In the genomic region with DNA sequence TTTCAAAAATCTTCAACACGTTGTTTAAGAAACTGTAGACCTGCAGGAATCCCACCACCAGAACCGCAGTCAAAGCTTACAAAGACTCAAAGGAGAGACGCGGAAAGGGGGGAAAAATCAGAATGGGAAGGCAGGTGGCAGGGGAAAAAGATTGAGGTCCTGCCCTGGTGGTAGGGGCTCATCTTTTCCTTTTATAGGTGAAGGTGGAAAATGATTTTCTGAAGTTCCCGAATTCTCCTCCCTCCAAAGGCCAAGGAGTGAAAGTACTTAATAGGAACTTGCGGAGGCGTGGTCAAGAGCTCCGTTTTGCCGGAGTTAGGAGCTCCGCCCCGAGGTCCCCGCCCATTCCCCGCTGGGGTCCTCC, we compare ENCODE assay signal across 8 cellular contexts. TPM values are rescaled to one million over a fixed set of nuclear protein-coding genes. Genes with fewer than 3 reads are reported as not detected.
A peak's percentile ranks its signal among the peaks of the same experiment; 100 is the strongest.
DNase-seq lines count a peak whose midpoint lies in the region; ATAC-seq and TF ChIP-seq lines count a peak whose summit lies in the region.

No MANE protein-coding gene starts in this region.

- TF ChIP-seq CTCF in 22Rv1 (IDR thresholded peaks at IDR 0.05) (no peak), Peyer's patch (IDR thresholded peaks at IDR 0.05) (peak in 1 of 6 experiments; percentile 12), astrocyte of the spinal cord (IDR thresholded peaks at IDR 0.05; ENCODE audit: low read depth, low read length) (no peak)

- H3K4me3 ChIP-seq in GM23248 = peak overlapping the region; percentile 87
- H3K4me3 ChIP-seq in Peyer's patch = peak overlapping the region; percentile 65 to 81 (median 76)
- peak overlapping the region; percentile 80 for H3K4me3 ChIP-seq in astrocyte of the spinal cord (ENCODE audit: low read depth, low read length)
- H3K4me3 ChIP-seq in iPS DF 6.9 (ENCODE audit: low read length) = peak overlapping the region; percentile 93; the same call in 1 of the 2 replicates
- peak overlapping the region; percentile 92 to 100 (median 96) for H3K4me3 ChIP-seq in skeletal muscle tissue (ENCODE audit: low read length in 3 of 3)

- TF ChIP-seq POLR2A in Peyer's patch (IDR thresholded peaks at IDR 0.05) = no peak

- 0 to 3% methylated on average over 6 to 13 of the region's 13 CpGs for WGBS in GM23248 (ENCODE audit: low coverage in 1 of 2, low lambda C conversion rate in 2 of 2, missing lambda C conversion rate in 2 of 2), 2 experiments
- WGBS in iPS DF 6.9 (ENCODE audit: insufficient coverage, insufficient read length) = no CpG with 5 or more reads among the region's 13 CpGs

- peak overlapping the region; percentile 92 for H3K4me2 ChIP-seq in GM23248 (ENCODE audit: unreplicated experiment)

- DNase-seq in GM23248 = peak; percentile 99
- peak in 2 of 3 donors; percentile 92 to 98 for DNase-seq in Peyer's patch
- peak; percentile 98 for DNase-seq in astrocyte of the spinal cord (ENCODE audit: low read depth, low spot score)
- peak; percentile 88 for DNase-seq in iPS DF 6.9 (ENCODE audit: low read depth, low spot score)

- H3K9me2 ChIP-seq in GM23248 (ENCODE audit: insufficient read depth) = no peaks in the 10 kb centered on the region

- peaks cover 41% of the 10 kb centered on the region for H3F3A ChIP-seq in GM23248 (ENCODE audit: insufficient read depth)

- H3K27ac ChIP-seq in 22Rv1 (peak overlapping the region; percentile 96), GM23248 (peak overlapping the region; percentile 99), Peyer's patch (peak overlapping the region; percentile 88 to 97 (median 94)), iPS DF 6.9 (ENCODE audit: low read length) (no peak overlapping the region), skeletal muscle tissue (ENCODE audit: low read depth, low read length) (peak overlapping the region; percentile 99)

- peaks cover 34% of the 10 kb centered on the region for H3K79me2 ChIP-seq in GM23248 (ENCODE audit: insufficient read depth)

- ATAC-seq in HG03378 (IDR thresholded peaks at IDR 0.05; ENCODE audit: unreplicated experiment) (no peak), GM21786 (IDR thresholded peaks at IDR 0.05; ENCODE audit: unreplicated experiment) (no peak)

- in situ Hi-C loops in GM23248 (cut with MboI) (no loop called here), astrocyte of the spinal cord (cut with HindIII; ENCODE audit: low sequenced_read_pairs) (no loop called here)

- no peaks in the 10 kb centered on the region for H3K9me3 ChIP-seq in GM23248 (ENCODE audit: low read depth)
- H3K9me3 ChIP-seq in Peyer's patch = no peaks in the 10 kb centered on the region
- no peaks in the 10 kb centered on the region for H3K9me3 ChIP-seq in iPS DF 6.9 (ENCODE audit: control insufficient read depth, insufficient read depth, low read length)
- no peaks in the 10 kb centered on the region for H3K9me3 ChIP-seq in skeletal muscle tissue (ENCODE audit: control insufficient read depth in 3 of 3, low read length in 3 of 3)

- H3K27me3 ChIP-seq in GM23248 (replicated peaks; ENCODE audit: insufficient read depth) (no peaks in the 10 kb centered on the region), Peyer's patch (no peaks in the 10 kb centered on the region), iPS DF 6.9 (ENCODE audit: control insufficient read depth, insufficient read depth, low read length) (no peaks in the 10 kb centered on the region), skeletal muscle tissue (ENCODE audit: control insufficient read depth in 3 of 3, insufficient read depth in 3 of 3, low read length in 3 of 3) (no peaks in the 10 kb centered on the region)

- no peaks in the 10 kb centered on the region for H3K36me3 ChIP-seq in GM23248 (ENCODE audit: low read depth)
- no peaks in the 10 kb centered on the region for H3K36me3 ChIP-seq in Peyer's patch
- H3K36me3 ChIP-seq in iPS DF 6.9 (ENCODE audit: control insufficient read depth, insufficient read depth, low read length) = no peaks in the 10 kb centered on the region
- H3K36me3 ChIP-seq in skeletal muscle tissue (ENCODE audit: control insufficient read depth in 3 of 3, insufficient read depth in 3 of 3, low read length in 3 of 3) = no peaks in the 10 kb centered on the region

- H3K9ac ChIP-seq in GM23248 (peak overlapping the region; percentile 97), skeletal muscle tissue (ENCODE audit: low read depth in 1 of 3, low read length in 3 of 3) (peak overlapping the region; percentile 91 to 96 (median 94))

- H4K20me1 ChIP-seq in GM23248 (ENCODE audit: insufficient read depth) = 0 out of 2 replicates have a peak, but pooled peaks cover 10% of the 10 kb centered on the region

- H3K4me1 ChIP-seq in GM23248 (ENCODE audit: insufficient read depth) (peaks cover 65% of the 10 kb centered on the region), Peyer's patch (peaks cover 0 to 23% (median 0%) of the 10 kb centered on the region in 4 donors), iPS DF 6.9 (ENCODE audit: control insufficient read depth, insufficient read depth, low read length) (0 out of 2 replicates have a peak, but pooled peaks cover 3% of the 10 kb centered on the region), skeletal muscle tissue (ENCODE audit: control insufficient read depth in 3 of 3, insufficient read depth in 3 of 3, low read length in 3 of 3) (peaks cover 10 to 17% (median 16%) of the 10 kb centered on the region in 3 donors)

- H2AFZ ChIP-seq in GM23248 = peak overlapping the region; percentile 86

RNA-seq across cellular contexts. Expression of gene BBIP1, which starts 0.7 kb away (rescaled TPM):
- total RNA-seq in GM23248 (2014; rRNA removed; shearing (Covaris generic)) = 17.3 and 29.8 TPM in 2 replicates
- 43.7 and 44.4 TPM in 2 replicates for polyA plus RNA-seq in GM23248 (2016; fragmentation: Nextera tagmentation; extraction: Ambion mirVana)
- 10 to 100 TPM in 3 of 4 donors, 1 to 10 TPM in 1; 9.8 to 32.2 (median 14.5) TPM for total RNA-seq in Peyer's patch
- total RNA-seq in skeletal muscle tissue = 6.3 TPM

RNA-seq across cellular contexts. Expression of gene SHOC2, which starts 1.2 kb away (rescaled TPM):
- total RNA-seq in GM23248 (2014; rRNA removed; shearing (Covaris generic)) = 64.6 and 65.3 TPM in 2 replicates
- 67.7 and 68.0 TPM in 2 replicates for polyA plus RNA-seq in GM23248 (2016; fragmentation: Nextera tagmentation; extraction: Ambion mirVana)
- total RNA-seq in Peyer's patch (100 to 1,000 TPM in 1 of 4 donors, 10 to 100 TPM in 3; 38.6 to 124 (median 68.2) TPM), skeletal muscle tissue (47.5 TPM)

RNA-seq across cellular contexts. Expression of gene PDCD4, which starts 46.5 kb away (rescaled TPM):
- total RNA-seq in GM23248 (2014; rRNA removed; shearing (Covaris generic)) = 49.9 and 52.7 TPM in 2 replicates
- 166 and 175 TPM in 2 replicates for polyA plus RNA-seq in GM23248 (2016; fragmentation: Nextera tagmentation; extraction: Ambion mirVana)
- total RNA-seq in Peyer's patch = 100 to 1,000 TPM; 301 to 538 (median 330) TPM
- 90.3 TPM for total RNA-seq in skeletal muscle tissue
